In the genomic region with DNA sequence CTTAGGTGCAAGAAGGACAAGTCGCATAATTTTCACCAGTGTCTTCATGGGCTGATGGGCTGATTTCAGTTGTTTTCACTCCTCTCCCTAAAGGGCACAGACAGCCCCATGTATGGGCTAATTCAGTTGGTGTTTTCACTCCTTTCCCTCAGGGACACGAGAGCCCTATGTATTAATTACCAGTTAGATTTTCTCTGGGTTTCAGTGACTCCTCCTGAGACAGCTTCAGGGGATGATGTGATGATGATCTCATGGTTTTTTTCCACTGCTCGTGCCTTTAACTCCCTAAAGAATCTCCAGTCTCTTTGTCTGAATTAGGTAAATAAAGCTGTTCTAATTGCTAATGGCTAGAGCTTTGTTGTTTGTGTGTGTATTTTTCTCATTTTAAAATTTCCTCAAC, we compare ENCODE assay signal across 1 cellular context.
TF ChIP-seq lines count a peak whose summit lies in the region.

No MANE protein-coding gene starts in this region.

TF ChIP-seq in GM12878, 131 proteins besides CTCF, POLR2A, EP300 and RAD21:
- TF ChIP-seq USF2 (IDR thresholded peaks at IDR 0.05; ENCODE audit: borderline replicate concordance, low read depth, low read length) (no peak), RELB (IDR thresholded peaks at IDR 0.05; ENCODE audit: low read depth) (no peak)
